Comparison of ENCODE assay signal across 8 cellular contexts in the genomic region with DNA sequence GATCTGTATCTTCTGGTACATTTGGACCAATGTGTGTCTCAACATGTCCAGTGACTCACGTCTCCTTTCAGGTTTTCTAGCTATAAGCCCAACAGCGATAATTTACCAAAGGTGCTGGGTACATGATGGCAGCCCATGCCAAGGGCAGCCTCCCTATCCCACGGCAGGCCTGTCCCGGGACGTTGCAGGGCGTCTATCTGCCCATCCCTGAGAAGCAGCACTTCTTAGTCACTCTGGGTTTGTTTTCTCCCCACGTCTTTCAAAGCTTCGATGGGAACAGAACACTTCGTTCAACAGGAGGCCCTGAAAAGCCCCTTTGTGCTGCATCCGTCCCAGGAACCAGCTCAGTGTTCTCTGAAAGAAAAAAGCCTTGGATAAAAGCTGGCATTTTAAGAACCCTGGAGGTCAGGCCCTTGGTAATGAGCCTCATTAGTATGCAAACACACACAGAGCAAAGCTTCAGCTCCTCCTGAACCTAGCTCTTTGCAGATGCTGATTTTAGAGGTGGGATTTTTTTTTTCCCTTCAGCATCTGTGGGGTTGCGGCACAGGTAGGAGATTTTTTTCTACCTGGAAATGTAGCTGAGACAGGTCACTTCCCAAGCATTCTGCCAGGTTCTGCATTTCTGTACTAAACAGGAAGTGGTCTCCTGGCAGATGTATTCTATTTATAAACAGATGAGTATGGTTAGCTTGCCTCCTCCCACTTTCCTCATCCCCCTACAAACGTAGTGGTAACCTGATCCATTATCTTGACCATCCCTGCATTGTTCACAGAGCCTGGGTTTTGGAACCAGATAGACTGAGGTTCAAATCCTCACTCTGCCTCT. TPM values are rescaled to one million over a fixed set of nuclear protein-coding genes. Genes with fewer than 3 reads are reported as not detected.
DNase-seq lines count a peak whose midpoint lies in the region; ATAC-seq and TF ChIP-seq lines count a peak whose summit lies in the region.
"Had no signal": no experiment of that assay in that cellular context is flagged by ENCODE, and none has a peak within 500 bp of the region (broad histone marks: within the 10 kb centered on the region; RNA-seq: fewer than 3 reads in every experiment).

No MANE protein-coding gene starts in this region.

- H3K27ac ChIP-seq in H9 (ENCODE audit: insufficient read length, low read depth, low read length) = peak overlapping the region; percentile 86
- H3K27ac ChIP-seq in fibroblast of lung (ENCODE audit: insufficient read depth, low read length) = no peak overlapping the region
- peak overlapping the region; percentile 41 for H3K27ac ChIP-seq in psoas muscle

- H2AK5ac ChIP-seq in H9 (ENCODE audit: insufficient read length, low read length) = no peak overlapping the region

- H3K4me3 ChIP-seq in NT2/D1 (ENCODE audit: insufficient read length, low read depth) (no peak overlapping the region), fibroblast of lung (replicated peaks in 1 of 4; ENCODE audit: control extremely low read depth in 1 of 4, insufficient read depth in 1 of 4, low read depth in 3 of 4, low read length in 4 of 4) (no peak overlapping the region), psoas muscle (no peak overlapping the region)

- ATAC-seq in psoas muscle = peak in 3 of 4 donors; percentile 61 to 76 (median 62)
- ATAC-seq in HG02981 (IDR thresholded peaks at IDR 0.05; ENCODE audit: unreplicated experiment) = no peak
- ATAC-seq in GM21576 (IDR thresholded peaks at IDR 0.05; ENCODE audit: unreplicated experiment) = no peak

- no peak for TF ChIP-seq CTCF in H9 (conservative IDR thresholded peaks at IDR 0.05)
- no peak for TF ChIP-seq CTCF in fibroblast of lung (conservative IDR thresholded peaks at IDR 0.05 in 1 of 2, IDR thresholded peaks at IDR 0.05 in 1 of 2; ENCODE audit: low read depth in 1 of 2, low read length in 2 of 2)
- TF ChIP-seq CTCF in psoas muscle (IDR thresholded peaks at IDR 0.05) = no peak

- no peak overlapping the region for H4K91ac ChIP-seq in H9 (ENCODE audit: insufficient read length, low read depth, low read length)

- WGBS in H9 (ENCODE audit: extremely low coverage, insufficient read length, low lambda C conversion rate) = no CpG with 5 or more reads among the region's 12 CpGs
- WGBS in psoas muscle, 3 donors = 35 to 42% (median 35%) methylated on average over 12 of the region's 12 CpGs

- H4K5ac ChIP-seq in H9 (ENCODE audit: insufficient read length, low read depth, low read length) = no peak overlapping the region

- no peak overlapping the region for H3K18ac ChIP-seq in H9 (ENCODE audit: insufficient read length, low read depth, low read length)

- H3K79me2 ChIP-seq in H9 (ENCODE audit: insufficient read depth, low read length) = no peaks in the 10 kb centered on the region
- H3K79me2 ChIP-seq in fibroblast of lung (ENCODE audit: control insufficient read depth, insufficient read depth, low read length) = no peaks in the 10 kb centered on the region

- no peak overlapping the region for H2BK5ac ChIP-seq in H9 (ENCODE audit: insufficient read length, low read length)

- H3K27me3 ChIP-seq in H9 (ENCODE audit: insufficient read depth, low read length) (no peaks in the 10 kb centered on the region), NT2/D1 (ENCODE audit: insufficient read depth, insufficient read length) (no peaks in the 10 kb centered on the region), fibroblast of lung (ENCODE audit: control insufficient read depth, insufficient read depth, low read length) (no peaks in the 10 kb centered on the region), psoas muscle (ENCODE audit: insufficient read depth in 3 of 3, low read length in 2 of 3) (no peaks in the 10 kb centered on the region)

- H3K9me3 ChIP-seq in H9 (ENCODE audit: control insufficient read depth, low read depth, low read length) (no peaks in the 10 kb centered on the region), NT2/D1 (ENCODE audit: insufficient read depth, low read length) (no peaks in the 10 kb centered on the region), fibroblast of lung (ENCODE audit: control insufficient read depth, insufficient read depth, low read depth, low read length) (no peaks in the 10 kb centered on the region), psoas muscle (no peaks in the 10 kb centered on the region)

- H3K23me2 ChIP-seq in H9 (ENCODE audit: insufficient read length, low read depth, low read length, poor library complexity, severe bottlenecking) = no peaks in the 10 kb centered on the region

- H3K4me3 Mint-ChIP-seq in H9 = peak overlapping the region; percentile 39 to 76

- H3K9me3 Mint-ChIP-seq in H9 = no peaks in the 10 kb centered on the region; a peak in 1 of 5 replicates

- H3K4me1 ChIP-seq in H9 (ENCODE audit: insufficient read depth, low read length) (peaks cover 4% of the 10 kb centered on the region; the same call in 1 of the 2 replicates), NT2/D1 (ENCODE audit: insufficient read depth, insufficient read length) (peaks cover 10% of the 10 kb centered on the region), fibroblast of lung (ENCODE audit: control insufficient read depth, extremely low read depth, insufficient read depth, low read length) (no peaks in the 10 kb centered on the region), psoas muscle (peaks cover 9% of the 10 kb centered on the region)

- H2BK120ac ChIP-seq in H9 (ENCODE audit: low read depth, low read length, poor library complexity, severe bottlenecking) = no peak overlapping the region

- H3K79me1 ChIP-seq in H9 (ENCODE audit: insufficient read depth, low read depth, low read length, poor library complexity, severe bottlenecking) = no peaks in the 10 kb centered on the region

- no peak overlapping the region; the same call in 1 of the 2 replicates for H3K4ac ChIP-seq in H9 (ENCODE audit: low read depth, low read length)

- H2BK15ac ChIP-seq in H9 (ENCODE audit: low read depth, low read length) = no peak overlapping the region

- H2BK20ac ChIP-seq in H9 (ENCODE audit: low read depth, low read length, poor library complexity, severe bottlenecking) = no peak overlapping the region

- no peak overlapping the region for H3K9ac ChIP-seq in H9 (ENCODE audit: extremely low read depth, insufficient read length, low read length)
- H3K9ac ChIP-seq in NT2/D1 (ENCODE audit: insufficient read length, low read depth) = peak overlapping the region; percentile 54
- H3K9ac ChIP-seq in fibroblast of lung (ENCODE audit: insufficient read depth, low read length) = no peak overlapping the region

- H4K8ac ChIP-seq in H9 (replicated peaks; ENCODE audit: insufficient read length, low read depth, low read length) = no peak overlapping the region

- H2AFZ ChIP-seq in H9 (ENCODE audit: low read length) (no peak overlapping the region), fibroblast of lung (ENCODE audit: low read length) (peak overlapping the region; percentile 45)

- H4K20me1 ChIP-seq in H9 (ENCODE audit: control insufficient read depth, insufficient read depth, insufficient read length) (no peaks in the 10 kb centered on the region), fibroblast of lung (ENCODE audit: control insufficient read depth, extremely low read depth, insufficient read depth, low read length) (no peaks in the 10 kb centered on the region)

- peaks cover 32 to 36% of the 10 kb centered on the region in 2 experiments for H3K4me1 Mint-ChIP-seq in H9

- no peak overlapping the region for H2BK12ac ChIP-seq in H9 (ENCODE audit: insufficient read length, low read depth, low read length)

- no peaks in the 10 kb centered on the region for H3K36me3 ChIP-seq in NT2/D1 (ENCODE audit: insufficient read depth, insufficient read length, low read length)
- no peaks in the 10 kb centered on the region for H3K36me3 ChIP-seq in fibroblast of lung (ENCODE audit: control insufficient read depth, insufficient read depth, low read length)
- H3K36me3 ChIP-seq in psoas muscle (ENCODE audit: insufficient read depth in 1 of 2, low read depth in 1 of 2) = no peaks in the 10 kb centered on the region

- peak overlapping the region; percentile 96 to 99 (median 98) for H3K27ac Mint-ChIP-seq in H9

- no peak overlapping the region for H3T11ph ChIP-seq in H9 (ENCODE audit: low read length)

- H3K4me2 ChIP-seq in H9 (ENCODE audit: insufficient read depth, insufficient read length, low read length) (peak overlapping the region; percentile 49), fibroblast of lung (ENCODE audit: extremely low read depth, insufficient read depth, low read length) (peak overlapping the region; percentile 10)

- intact Hi-C loops in psoas muscle (cut with DNase I) = no loop called here

- no peaks in the 10 kb centered on the region; a peak in 1 of 7 replicates for H3K36me3 Mint-ChIP-seq in H9 (ENCODE audit: insufficient read depth in 1 of 3, low read depth in 3 of 3)

- no peak overlapping the region for H3K23ac ChIP-seq in H9 (ENCODE audit: insufficient read length, low read depth, low read length)

- DNase-seq in H9 = peak; percentile 77
- peak; percentile 92 for DNase-seq in NT2/D1 (ENCODE audit: low read depth, low spot score)
- peak; percentile 65 to 71 for DNase-seq in fibroblast of lung (ENCODE audit: low read depth in 2 of 2)
- no peak for DNase-seq in psoas muscle
- no peak for DNase-seq in DMS114 treated with DMSO at 0.1 percent for 48 hours (lab: John Stamatoyannopoulos, UW; ENCODE audit: unreplicated experiment)

- no peak overlapping the region for H3K56ac ChIP-seq in H9 (ENCODE audit: insufficient read length, low read depth, low read length)

- peaks cover 12% of the 10 kb centered on the region for H3K27me3 Mint-ChIP-seq in H9 (ENCODE audit: low read depth)

- H3K14ac ChIP-seq in H9 (ENCODE audit: insufficient read depth, low read length) = no peak overlapping the region; the same call in 1 of the 2 replicates

RNA-seq across cellular contexts. Expression of gene MT4, which starts 17.5 kb away (rescaled TPM):
- total RNA-seq in H9 (2021) (not detected in 2 replicates), fibroblast of lung (not detected in 2 replicates), psoas muscle (not detected)
- polyA plus RNA-seq in fibroblast of lung (not detected in 2 replicates), psoas muscle (not detected)
- polyA plus RNA-seq in fibroblast of lung (2012) = not detected in 2 replicates
- polyA minus RNA-seq in fibroblast of lung (ENCODE audit: low replicate concordance) = not detected in 2 replicates
- polyA plus RNA-seq: adipose tissue had no signal

RNA-seq across cellular contexts. Expression of gene BBS2, which starts 27.5 kb away (rescaled TPM):
- total RNA-seq in H9 (2021) (13.0 and 13.1 TPM in 2 replicates), fibroblast of lung (76.3 and 84.9 TPM in 2 replicates), psoas muscle (10 to 100 TPM; 29.1 to 70.6 (median 39.9) TPM)
- polyA plus RNA-seq in fibroblast of lung (42.5 and 59.9 TPM in 2 replicates), psoas muscle (10 to 100 TPM; 19.1 to 31.0 (median 30.3) TPM)
- 20.5 and 32.1 TPM in 2 replicates for polyA plus RNA-seq in fibroblast of lung (2012)
- 41.8 and 58.3 TPM in 2 replicates for polyA minus RNA-seq in fibroblast of lung (ENCODE audit: low replicate concordance)

RNA-seq across cellular contexts. Expression of gene MT3, which starts 42.0 kb away (rescaled TPM):
- total RNA-seq in H9 (2021) = 0.61 TPM in 1 of 2 replicates, not detected in the other
- total RNA-seq in fibroblast of lung = not detected in 2 replicates
- polyA plus RNA-seq in fibroblast of lung = not detected in 2 replicates
- not detected in 2 replicates for polyA plus RNA-seq in fibroblast of lung (2012)
- polyA minus RNA-seq in fibroblast of lung (ENCODE audit: low replicate concordance) = not detected in 2 replicates
- total RNA-seq in psoas muscle = 10 to 100 TPM in 1 of 4 donors, 1 to 10 TPM in 1, under 1 TPM in 1, not detected in 1; 0.57 to 10.5 (median 5.9) TPM
- 1 to 10 TPM in 2 of 3 donors, under 1 TPM in 1; 0.80 to 7.3 (median 2.5) TPM for polyA plus RNA-seq in psoas muscle

Comparison
In these comparisons a context has a peak if more than half of its experiments do, and no peak if none do; other contexts are left out.
1. DNase-seq: peak in H9 (single experiment), NT2/D1 (single experiment) and fibroblast of lung (2 of 2); none in psoas muscle (0 of 2) and DMS114 treated with DMSO at 0.1 percent for 48 hours (single experiment).
2. ATAC-seq: peak in psoas muscle (3 of 4); none in HG02981 (single experiment) and GM21576 (single experiment).